26 cellular contexts compared by ENCODE assay signal in genomic region chr3:139528281-139528680, GRCh38. TPM values are rescaled to one million over a fixed set of nuclear protein-coding genes. Genes with fewer than 3 reads are reported as not detected.
DNase-seq lines count a peak whose midpoint lies in the region; ATAC-seq, FAIRE-seq and TF ChIP-seq lines count a peak whose summit lies in the region.
"Had no signal": no experiment of that assay in that cellular context is flagged by ENCODE, and none has a peak within 500 bp of the region (broad histone marks: within the 10 kb centered on the region; RNA-seq: fewer than 3 reads in every experiment).

No MANE protein-coding gene starts in this region.

- intact Hi-C loops in heart right ventricle (cut with DNase I), result no loop called here
- intact Hi-C loops in left ventricle myocardium inferior (cut with micrococcal nuclease), result no loop called here
- intact Hi-C loops in pancreas (cut with DNase I), result no loop called here

- H3K27ac Mint-ChIP-seq in stimulated activated naive CD8-positive, alpha-beta T cell treated with anti-CD3 and anti-CD28 coated beads, Interleukin-15, amount 100 ng/mL, for 72 hours, result no peak overlapping the region
- H3K27ac Mint-ChIP-seq: CD4-positive, alpha-beta memory T cell; GM23338; H9 had no signal

- peaks cover 0 to 9% (median 0%) of the 10 kb centered on the region in 9 donors for H3K36me3 ChIP-seq in heart right ventricle
- no peaks in the 10 kb centered on the region for H3K36me3 ChIP-seq in left ventricle myocardium inferior
- H3K36me3 ChIP-seq in esophagus (ENCODE audit: control insufficient read depth in 2 of 2, insufficient read depth in 2 of 2, low read length in 1 of 2), result no peaks in the 10 kb centered on the region
- H3K36me3 ChIP-seq in pancreas, result peaks cover 0 to 31% (median 5%) of the 10 kb centered on the region in 3 donors

- H3K4me3 ChIP-seq in heart right ventricle, result no peak overlapping the region
- H3K4me3 ChIP-seq in left ventricle myocardium inferior, result no peak overlapping the region
- H3K4me3 ChIP-seq in esophagus (ENCODE audit: low read depth in 1 of 2, low read length in 2 of 2), result no peak overlapping the region
- H3K4me3 ChIP-seq in pancreas, result no peak overlapping the region
- H3K4me3 ChIP-seq: GM23338 had no signal

- 78 to 79% methylated on average over 2 of the region's 2 CpGs for WGBS in heart right ventricle, 2 donors
- 74 to 90% methylated on average over 2 of the region's 2 CpGs for WGBS in esophagus, 2 donors
- WGBS in pancreas, 2 donors, result 55 to 57% methylated on average over 2 of the region's 2 CpGs

- no peak for DNase-seq in heart right ventricle
- no peak for DNase-seq in left ventricle myocardium inferior
- DNase-seq in stimulated activated naive CD8-positive, alpha-beta T cell treated with anti-CD3 and anti-CD28 coated beads, Interleukin-15, amount 100 ng/mL, for 72 hours, result no peak
- no peak for DNase-seq in stimulated activated naive CD8-positive, alpha-beta T cell treated with anti-CD3 and anti-CD28 coated beads, Interleukin-15, Interleukin-2, amounts not matched to agents 100 U/mL and 50 U/mL, for 24 hours
- peak in 3 of 6 donors; percentile 35 to 52 (median 44) for DNase-seq in pancreas
- DNase-seq: C1 segment of cervical spinal cord; Calu3; CD4-positive, alpha-beta memory T cell; COR-L47; DMS53; DMS79 treated with DMSO at 0.1 percent for 48 hours; GF-D8; H9 had no signal

- no peak for TF ChIP-seq POLR2A in GM18505 (IDR thresholded peaks at IDR 0.05; ENCODE audit: borderline replicate concordance, extremely low read depth, insufficient read depth, insufficient read length)

- no peak for FAIRE-seq in pancreas (lab: Jason Lieb, UNC)
- FAIRE-seq: GM12891, GM19239 had no signal

- H3K4me1 ChIP-seq in heart right ventricle (peaks cover 0 to 17% (median 5%) of the 10 kb centered on the region in 9 donors), left ventricle myocardium inferior (peaks cover 10% of the 10 kb centered on the region), esophagus (ENCODE audit: control insufficient read depth in 2 of 2, insufficient read depth in 2 of 2, low read length in 1 of 2) (peaks cover 3 to 15% of the 10 kb centered on the region in 2 donors), pancreas (peaks cover 20 to 28% (median 23%) of the 10 kb centered on the region in 3 donors)

- ATAC-seq in heart right ventricle (peak in 5 of 8 donors; percentile 22 to 73 (median 56)), pancreas (peak; percentile 15 to 62 (median 41)), GM18505 (IDR thresholded peaks at IDR 0.05; ENCODE audit: unreplicated experiment) (no peak), GM19351 (IDR thresholded peaks at IDR 0.05; ENCODE audit: unreplicated experiment) (no peak)
- ATAC-seq in stimulated activated naive CD8-positive, alpha-beta T cell treated with anti-CD3 and anti-CD28 coated beads, Interleukin-15, amount 100 ng/mL, for 72 hours, result peak; percentile 38
- ATAC-seq in stimulated activated naive CD8-positive, alpha-beta T cell treated with anti-CD3 and anti-CD28 coated beads, Interleukin-15, Interleukin-2, amounts not matched to agents 100 U/mL and 50 U/mL, for 24 hours, result no peak
- ATAC-seq: GM23338, HCT116 had no signal

- H3K9me3 ChIP-seq in heart right ventricle (no peaks in the 10 kb centered on the region), left ventricle myocardium inferior (replicated peaks) (no peaks in the 10 kb centered on the region), esophagus (ENCODE audit: control insufficient read depth in 2 of 2, insufficient read depth in 1 of 2, low read depth in 1 of 2, low read length in 1 of 2) (no peaks in the 10 kb centered on the region), pancreas (no peaks in the 10 kb centered on the region)

- TF ChIP-seq CTCF in heart right ventricle (IDR thresholded peaks at IDR 0.05) (no peak), left ventricle myocardium inferior (IDR thresholded peaks at IDR 0.05; ENCODE audit: borderline replicate concordance) (no peak), pancreas (IDR thresholded peaks at IDR 0.05) (no peak)

- no peaks in the 10 kb centered on the region for H3K4me1 Mint-ChIP-seq in stimulated activated naive CD8-positive, alpha-beta T cell treated with anti-CD3 and anti-CD28 coated beads, Interleukin-15, amount 100 ng/mL, for 72 hours
- H3K4me1 Mint-ChIP-seq: CD4-positive, alpha-beta memory T cell had no signal

- H3K27me3 ChIP-seq in heart right ventricle (no peaks in the 10 kb centered on the region), left ventricle myocardium inferior (ENCODE audit: low read depth) (no peaks in the 10 kb centered on the region), esophagus (ENCODE audit: control insufficient read depth in 1 of 2, insufficient read depth in 2 of 2, low read length in 2 of 2) (no peaks in the 10 kb centered on the region), pancreas (no peaks in the 10 kb centered on the region)

- no peaks in the 10 kb centered on the region for H3K9me3 Mint-ChIP-seq in stimulated activated naive CD8-positive, alpha-beta T cell treated with anti-CD3 and anti-CD28 coated beads, Interleukin-15, amount 100 ng/mL, for 72 hours
- H3K9me3 Mint-ChIP-seq: CD4-positive, alpha-beta memory T cell; GM23338; H9 had no signal

- no peak overlapping the region for H3K27ac ChIP-seq in heart right ventricle
- H3K27ac ChIP-seq in left ventricle myocardium inferior (replicated peaks), result no peak overlapping the region
- peak overlapping the region; percentile 30 to 86 for H3K27ac ChIP-seq in esophagus (ENCODE audit: low read depth in 2 of 2, low read length in 1 of 2)
- no peak overlapping the region for H3K27ac ChIP-seq in pancreas

- H3K4me3 Mint-ChIP-seq in stimulated activated naive CD8-positive, alpha-beta T cell treated with anti-CD3 and anti-CD28 coated beads, Interleukin-15, amount 100 ng/mL, for 72 hours, result no peak overlapping the region
- H3K4me3 Mint-ChIP-seq: CD4-positive, alpha-beta memory T cell; GM23338; H9 had no signal

- no peaks in the 10 kb centered on the region for H3K27me3 Mint-ChIP-seq in stimulated activated naive CD8-positive, alpha-beta T cell treated with anti-CD3 and anti-CD28 coated beads, Interleukin-15, amount 100 ng/mL, for 72 hours

RNA-seq across cellular contexts. Expression of gene RBP1, which starts 11.3 kb away (rescaled TPM):
- total RNA-seq in heart right ventricle (10 to 100 TPM; 10.4 to 22.7 (median 15.8) TPM), left ventricle myocardium inferior (25.5 TPM), pancreas (100 to 1,000 TPM; 146 to 422 (median 314) TPM)
- polyA plus RNA-seq in heart right ventricle (10 to 100 TPM; 33.6 to 34.5 TPM), esophagus (10 to 100 TPM; 26.8 to 27.9 TPM), pancreas (100 to 1,000 TPM; 311 to 378 TPM)
- total RNA-seq: CD4-positive, alpha-beta memory T cell; G401 had no signal
- polyA plus RNA-seq: CD4-positive, alpha-beta memory T cell had no signal

RNA-seq across cellular contexts. Expression of gene RBP2, which starts 52.0 kb away (rescaled TPM):
- not detected for total RNA-seq in heart right ventricle
- polyA plus RNA-seq in heart right ventricle, result not detected
- not detected for total RNA-seq in left ventricle myocardium inferior
- under 1 TPM; 0.13 to 0.43 TPM for polyA plus RNA-seq in esophagus
- total RNA-seq in pancreas, result 1 to 10 TPM in 2 of 6 donors, under 1 TPM in 1, not detected in 3; 0.38 to 7.5 (median 4.7) TPM
- polyA plus RNA-seq in pancreas, result 1 to 10 TPM; 1.0 to 1.4 TPM
- total RNA-seq: A172; A673; Calu3; CD4-positive, alpha-beta memory T cell; Daoy; G401; GM23338; H4; H9 had no signal
- polyA plus RNA-seq: BJ; CD4-positive, alpha-beta memory T cell; GM23338 had no signal

Comparison
In these comparisons a context has a peak if more than half of its experiments do, and no peak if none do; other contexts are left out.
1. ATAC-seq: peak in heart right ventricle (5 of 8), stimulated activated naive CD8-positive, alpha-beta T cell treated with anti-CD3 and anti-CD28 coated beads, Interleukin-15, amount 100 ng/mL, for 72 hours (single experiment) and pancreas (4 of 4); none in stimulated activated naive CD8-positive, alpha-beta T cell treated with anti-CD3 and anti-CD28 coated beads, Interleukin-15, Interleukin-2, amounts not matched to agents 100 U/mL and 50 U/mL, for 24 hours (single experiment), GM18505 (single experiment) and GM19351 (single experiment).
2. H3K27ac ChIP-seq: peak in esophagus (2 of 2); none in heart right ventricle (0 of 10), left ventricle myocardium inferior (single experiment) and pancreas (0 of 4).